In the genomic region with DNA sequence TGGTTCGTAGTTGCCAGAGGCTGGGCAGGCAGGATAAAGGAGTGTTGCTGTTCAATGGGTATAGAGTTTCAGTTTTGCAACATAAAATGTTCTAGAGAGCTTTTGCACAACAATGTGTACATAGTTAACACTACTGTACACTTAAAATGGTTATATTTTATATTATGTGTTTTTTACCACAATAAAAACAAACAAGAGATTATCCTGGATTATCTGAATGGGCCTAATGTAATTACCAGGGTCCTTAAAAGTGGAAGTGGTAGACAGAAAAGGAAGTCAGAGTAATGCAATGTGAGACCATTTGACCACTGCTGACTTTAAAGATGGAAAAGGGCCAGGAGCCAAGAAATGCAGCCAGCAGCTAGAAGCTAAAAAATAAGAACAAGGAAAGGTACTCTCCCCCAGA, we compare ENCODE assay signal across 15 cellular contexts.
DNase-seq lines count a peak whose midpoint lies in the region; ATAC-seq and TF ChIP-seq lines count a peak whose summit lies in the region.
"Had no signal": no experiment of that assay in that cellular context is flagged by ENCODE, and none has a peak within 500 bp of the region (broad histone marks: within the 10 kb centered on the region; RNA-seq: fewer than 3 reads in every experiment).

No MANE protein-coding gene starts in this region.

- BruUV-seq in IMR-90 (replicated peaks; lab: Mats Ljungman, UMichigan) (no TSS peak), PC-3 (replicated peaks; lab: Mats Ljungman, UMichigan) (no TSS peak)

- H3K27ac ChIP-seq in IMR-90 (ENCODE audit: insufficient read depth, low read length): no peak overlapping the region
- no peak overlapping the region for H3K27ac ChIP-seq in PC-3 (ENCODE audit: low read length)

- no CpG with 5 or more reads among the region's 1 CpG for WGBS in IMR-90 (ENCODE audit: extremely low coverage in 2 of 2, insufficient read length in 1 of 2), 2 experiments

- intact Hi-C loops in IMR-90 (cut with micrococcal nuclease): loop anchor here (5.0 kb wide), 1 partner anchor 88 kb away; no protein-coding TSS in a partner anchor
- intact Hi-C loops in PC-3 (cut with micrococcal nuclease): no loop called here

- H4K91ac ChIP-seq in IMR-90 (ENCODE audit: insufficient read depth, low read depth, low read length): no peak overlapping the region

- in situ Hi-C loops in IMR-90 (cut with MboI; ENCODE audit: low sequenced_read_pairs): no loop called here

- peak; percentile 34 for DNase-seq in CD1c-positive myeloid dendritic cell (ENCODE audit: extremely low spot score)
- peak; percentile 41 for DNase-seq in IMR-90
- peak; percentile 61 for DNase-seq in OCI-M1 (lab: John Stamatoyannopoulos, UW)
- peak; percentile 72 for DNase-seq in iris pigment epithelial cell (ENCODE audit: low read depth)
- DNase-seq in NCI-H446 (lab: John Stamatoyannopoulos, UW): no peak
- DNase-seq in PC-3: no peak
- DNase-seq: activated CD8-positive, alpha-beta T cell treated with anti-CD3 and anti-CD28 coated beads for 36 hours; activated effector memory CD4-positive, alpha-beta T cell treated with Interleukin-2 at 50 U/mL for 16 hours; endodermal cell; NCI-H2081 treated with DMSO at 0.1 percent for 48 hours; stimulated activated naive CD8-positive, alpha-beta T cell treated with anti-CD3 and anti-CD28 coated beads, Interleukin-15, amount 100 ng/mL, for 72 hours had no signal

- no peak overlapping the region for H2AK9ac ChIP-seq in IMR-90 (replicated peaks; ENCODE audit: low read depth, low read length, poor library complexity)

- TF ChIP-seq RAD21 in IMR-90 (IDR thresholded peaks at IDR 0.05; ENCODE audit: low read length): no peak

- H3K4me3 ChIP-seq in IMR-90 (ENCODE audit: insufficient read depth, low read depth, low read length) (no peak overlapping the region), PC-3 (ENCODE audit: low read length) (no peak overlapping the region)
- H3K4me3 ChIP-seq: K562 had no signal

- H3K9me2 ChIP-seq in PC-3 (replicated peaks; ENCODE audit: low read length): no peaks in the 10 kb centered on the region

- no peak overlapping the region for H2AK5ac ChIP-seq in IMR-90 (ENCODE audit: low read depth, low read length)

- H3K4ac ChIP-seq in IMR-90 (ENCODE audit: low read depth, low read length): no peak overlapping the region

- H3K14ac ChIP-seq in IMR-90 (replicated peaks; ENCODE audit: low read depth, low read length): no peak overlapping the region

- H2BK5ac ChIP-seq in IMR-90 (ENCODE audit: low read depth, low read length, poor library complexity, severe bottlenecking): no peak overlapping the region

- no peak overlapping the region; the same call in 1 of the 2 replicates for H4K5ac ChIP-seq in IMR-90 (ENCODE audit: low read depth, low read length)

- peaks cover 4 to 7% of the 10 kb centered on the region in 2 experiments; a peak in 3 of 4 replicates for H3K79me1 ChIP-seq in IMR-90 (ENCODE audit: low read depth in 1 of 2, low read length in 2 of 2)

- no peak overlapping the region for H3K23ac ChIP-seq in IMR-90 (ENCODE audit: low read depth, low read length)

- H3K9me3 ChIP-seq in IMR-90 (ENCODE audit: control insufficient read depth, insufficient read depth, low read length) (no peaks in the 10 kb centered on the region), PC-3 (ENCODE audit: low read length) (no peaks in the 10 kb centered on the region)

- H3K18ac ChIP-seq in IMR-90 (ENCODE audit: low read depth, low read length): no peak overlapping the region

- TF ChIP-seq CTCF in IMR-90 (conservative IDR thresholded peaks at IDR 0.05; ENCODE audit: low read depth, low read length) (no peak), PC-3 (conservative IDR thresholded peaks at IDR 0.05; ENCODE audit: low read depth, low read length) (no peak)

- no peak for TF ChIP-seq POLR2A in IMR-90 (IDR thresholded peaks at IDR 0.05; ENCODE audit: low read depth, low read length)

- no peak overlapping the region for H2BK120ac ChIP-seq in IMR-90 (ENCODE audit: low read depth, low read length)

- H2BK20ac ChIP-seq in IMR-90 (ENCODE audit: low read depth, low read length): no peak overlapping the region

- H3K36me3 ChIP-seq in IMR-90 (ENCODE audit: control insufficient read depth, insufficient read depth, low read length) (no peaks in the 10 kb centered on the region), PC-3 (ENCODE audit: low read depth, low read length) (0 out of 2 replicates have a peak, but pooled peaks cover 8% of the 10 kb centered on the region)

- H3K9ac ChIP-seq in IMR-90 (ENCODE audit: low read depth, low read length) (no peak overlapping the region), PC-3 (ENCODE audit: low read length) (no peak overlapping the region)

- no peak overlapping the region for H3K4me2 ChIP-seq in IMR-90 (ENCODE audit: low read depth, low read length)
- H3K4me2 ChIP-seq in PC-3 (ENCODE audit: low read length): no peak overlapping the region

- no peaks in the 10 kb centered on the region for H3K27me3 ChIP-seq in IMR-90 (ENCODE audit: control insufficient read depth, insufficient read depth, low read length)
- no peaks in the 10 kb centered on the region for H3K27me3 ChIP-seq in PC-3 (ENCODE audit: low read length)

- H3K79me2 ChIP-seq in PC-3 (ENCODE audit: low read length): peaks cover 12% of the 10 kb centered on the region; the same call in 1 of the 2 replicates

- H3K9me1 ChIP-seq in IMR-90 (ENCODE audit: insufficient read depth, low read length): no peaks in the 10 kb centered on the region

- no peaks in the 10 kb centered on the region for H4K20me1 ChIP-seq in IMR-90 (ENCODE audit: insufficient read depth, low read length)
- H4K20me1 ChIP-seq in PC-3 (ENCODE audit: low read length): no peaks in the 10 kb centered on the region

- H3F3A ChIP-seq in PC-3 (ENCODE audit: low read length, unreplicated experiment): no peaks in the 10 kb centered on the region

- H4K8ac ChIP-seq in IMR-90 (ENCODE audit: low read depth in 2 of 2, low read length in 2 of 2): no peak overlapping the region

- POLR2A ChIA-PET in IMR-90 (lab: Charles Lee; ENCODE audit: unreplicated experiment): no interaction called here
- POLR2A ChIA-PET in PC-3 (lab: Charles Lee; ENCODE audit: unreplicated experiment): no interaction called here

- dilution Hi-C loops in IMR-90 (cut with HindIII; ENCODE audit: low sequenced_read_pairs, unreplicated experiment): no loop called here

- H2BK15ac ChIP-seq in IMR-90 (ENCODE audit: low read depth, low read length): no peak overlapping the region

- H2AFZ ChIP-seq in IMR-90 (replicated peaks; ENCODE audit: low read length, poor library complexity): no peak overlapping the region
- no peak overlapping the region for H2AFZ ChIP-seq in PC-3 (ENCODE audit: low read length)

- peak; percentile 32 for ATAC-seq in IMR-90 (ENCODE audit: low read depth)
- ATAC-seq in PC-3: no peak; the same call in 1 of the 2 replicates
- no peak for ATAC-seq in GM18502 (IDR thresholded peaks at IDR 0.05; ENCODE audit: poor library complexity, unreplicated experiment)
- ATAC-seq in esophagus mucosa: no peak
- ATAC-seq: activated CD8-positive, alpha-beta T cell treated with anti-CD3 and anti-CD28 coated beads for 36 hours; K562; right cardiac atrium; stimulated activated naive CD8-positive, alpha-beta T cell treated with anti-CD3 and anti-CD28 coated beads, Interleukin-15, amount 100 ng/mL, for 72 hours had no signal

- H3K4me1 ChIP-seq in IMR-90 (ENCODE audit: control insufficient read depth, insufficient read depth, low read length) (peaks cover 3% of the 10 kb centered on the region), PC-3 (ENCODE audit: insufficient read depth, low read length) (peaks cover 7% of the 10 kb centered on the region)

- H3K56ac ChIP-seq in IMR-90 (ENCODE audit: extremely low read depth, insufficient read depth, low read length): no peak overlapping the region

- CTCF ChIA-PET in IMR-90 (lab: Yijun Ruan, JAX) (no interaction called here), PC-3 (lab: Charles Lee) (no interaction called here)

TF ChIP-seq in IMR-90, 13 proteins besides CTCF, POLR2A, EP300 and RAD21:
- TF ChIP-seq, protein P1, sequence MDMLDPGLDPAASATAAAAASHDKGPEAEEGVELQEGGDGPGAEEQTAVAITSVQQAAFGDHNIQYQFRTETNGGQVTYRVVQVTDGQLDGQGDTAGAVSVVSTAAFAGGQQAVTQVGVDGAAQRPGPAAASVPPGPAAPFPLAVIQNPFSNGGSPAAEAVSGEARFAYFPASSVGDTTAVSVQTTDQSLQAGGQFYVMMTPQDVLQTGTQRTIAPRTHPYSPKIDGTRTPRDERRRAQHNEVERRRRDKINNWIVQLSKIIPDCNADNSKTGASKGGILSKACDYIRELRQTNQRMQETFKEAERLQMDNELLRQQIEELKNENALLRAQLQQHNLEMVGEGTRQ (IDR thresholded peaks at IDR 0.05; ENCODE audit: low read depth, low read length): no peak
- no peak for TF ChIP-seq RFX5 (IDR thresholded peaks at IDR 0.05; ENCODE audit: low read depth, low read length)
- TF ChIP-seq BHLHE40 (IDR thresholded peaks at IDR 0.05; ENCODE audit: low read depth, low read length): no peak
- no peak for TF ChIP-seq CEBPB (IDR thresholded peaks at IDR 0.05; ENCODE audit: low read depth, low read length)
- no peak for TF ChIP-seq MAZ (IDR thresholded peaks at IDR 0.05; ENCODE audit: borderline replicate concordance, low read depth, low read length)
- TF ChIP-seq CHD1 (IDR thresholded peaks at IDR 0.05; ENCODE audit: low read depth, low read length): no peak
- TF ChIP-seq MXI1 (IDR thresholded peaks at IDR 0.05; ENCODE audit: borderline replicate concordance, low read depth, low read length): no peak
- TF ChIP-seq FOS (IDR thresholded peaks at IDR 0.05; ENCODE audit: low read depth, low read length): no peak
- no peak for TF ChIP-seq SMC3 (IDR thresholded peaks at IDR 0.05; ENCODE audit: low read depth, low read length)
- no peak for TF ChIP-seq MAFK (IDR thresholded peaks at IDR 0.05; ENCODE audit: low read depth, low read length)
- TF ChIP-seq, protein P2, sequence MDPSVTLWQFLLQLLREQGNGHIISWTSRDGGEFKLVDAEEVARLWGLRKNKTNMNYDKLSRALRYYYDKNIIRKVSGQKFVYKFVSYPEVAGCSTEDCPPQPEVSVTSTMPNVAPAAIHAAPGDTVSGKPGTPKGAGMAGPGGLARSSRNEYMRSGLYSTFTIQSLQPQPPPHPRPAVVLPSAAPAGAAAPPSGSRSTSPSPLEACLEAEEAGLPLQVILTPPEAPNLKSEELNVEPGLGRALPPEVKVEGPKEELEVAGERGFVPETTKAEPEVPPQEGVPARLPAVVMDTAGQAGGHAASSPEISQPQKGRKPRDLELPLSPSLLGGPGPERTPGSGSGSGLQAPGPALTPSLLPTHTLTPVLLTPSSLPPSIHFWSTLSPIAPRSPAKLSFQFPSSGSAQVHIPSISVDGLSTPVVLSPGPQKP (IDR thresholded peaks at IDR 0.05; ENCODE audit: borderline replicate concordance, low read depth, low read length): no peak
- TF ChIP-seq NFE2L2 (IDR thresholded peaks at IDR 0.05; ENCODE audit: low read depth, low read length): no peak

Comparison
In these comparisons a context has a peak if more than half of its experiments do, and no peak if none do; other contexts are left out.
1. DNase-seq: peak in CD1c-positive myeloid dendritic cell (single experiment), IMR-90 (single experiment), OCI-M1 (single experiment) and iris pigment epithelial cell (single experiment); none in NCI-H446 (0 of 2) and PC-3 (single experiment).